Comparison of ENCODE assay signal across 2 cellular contexts in genomic region chr10:49595003-49595712, GRCh38.
TF ChIP-seq lines count a peak whose summit lies in the region.

No MANE protein-coding gene starts in this region.

TF ChIP-seq in GM23338, 12 proteins besides CTCF, POLR2A, EP300 and RAD21:
- TF ChIP-seq CREB1 (CRISPR knock-in tag; IDR thresholded peaks at IDR 0.05; ENCODE audit: low read depth) (no peak), ZNF331 (CRISPR knock-in tag; IDR thresholded peaks at IDR 0.05; ENCODE audit: low read depth) (no peak), EZH2phosphoT487 (IDR thresholded peaks at IDR 0.05; ENCODE audit: unreplicated experiment) (no peak), POLR2AphosphoS5 (IDR thresholded peaks at IDR 0.05; ENCODE audit: low read depth) (no peak)
TF ChIP-seq in GM23338: peak in this region for 0.

TF ChIP-seq in H1, 55 proteins besides CTCF, POLR2A, EP300 and RAD21:
- TF ChIP-seq PHF8 (conservative IDR thresholded peaks at IDR 0.05; ENCODE audit: low read depth, low read length) (no peak), ATF2 (IDR thresholded peaks at IDR 0.05; ENCODE audit: low read length) (no peak), EZH2 (IDR thresholded peaks at IDR 0.05; ENCODE audit: low read depth, low read length, severe bottlenecking) (no peak), SAP30 (IDR thresholded peaks at IDR 0.05; ENCODE audit: insufficient read depth, insufficient replicate concordance, low read length) (no peak), SRF (IDR thresholded peaks at IDR 0.05; ENCODE audit: low read depth, low read length) (no peak), SIX5 (IDR thresholded peaks at IDR 0.05; ENCODE audit: low read depth, low read length) (no peak), SP4 (IDR thresholded peaks at IDR 0.05; ENCODE audit: low read length) (no peak), TCF12 (IDR thresholded peaks at IDR 0.05; ENCODE audit: low read depth, low read length) (no peak), ATF3 (IDR thresholded peaks at IDR 0.05; ENCODE audit: insufficient read depth, low read depth, low read length) (no peak), NANOG (IDR thresholded peaks at IDR 0.05; ENCODE audit: insufficient read depth, low read depth, low read length, poor library complexity, severe bottlenecking) (no peak), TAF7 (optimal IDR thresholded peaks at IDR 0.05; ENCODE audit: borderline replicate concordance, low read depth, low read length) (no peak), YY1 (IDR thresholded peaks at IDR 0.05; ENCODE audit: low read depth, low read length) (no peak), ZNF274 (IDR thresholded peaks at IDR 0.05; ENCODE audit: borderline replicate concordance, extremely low read depth, low read length) (no peak), CREB1 (IDR thresholded peaks at IDR 0.05) (no peak), CEBPB (IDR thresholded peaks at IDR 0.05; ENCODE audit: low read depth, low read length) (no peak), TEAD4 (IDR thresholded peaks at IDR 0.05; ENCODE audit: low read depth, low read length) (no peak)
